20 cellular contexts compared by ENCODE assay signal in genomic region chr2:39023649-39024048, GRCh38.
DNase-seq lines count a peak whose midpoint lies in the region; ATAC-seq, FAIRE-seq and TF ChIP-seq lines count a peak whose summit lies in the region.
"Had no signal": no experiment of that assay in that cellular context is flagged by ENCODE, and none has a peak within 500 bp of the region (broad histone marks: within the 10 kb centered on the region; RNA-seq: fewer than 3 reads in every experiment).

No MANE protein-coding gene starts in this region.

- H3K9me3 ChIP-seq in ascending aorta (no peaks in the 10 kb centered on the region), thoracic aorta (no peaks in the 10 kb centered on the region), small intestine (ENCODE audit: control insufficient read depth, low read depth) (no peaks in the 10 kb centered on the region)
- H3K9me3 ChIP-seq: BLaER1 had no signal

- no peaks in the 10 kb centered on the region for H3K27me3 ChIP-seq in ascending aorta
- H3K27me3 ChIP-seq in thoracic aorta (replicated peaks; ENCODE audit: insufficient read depth) = no peaks in the 10 kb centered on the region
- H3K27me3 ChIP-seq in small intestine (ENCODE audit: control insufficient read depth in 2 of 2, insufficient read depth in 2 of 2, low read length in 2 of 2) = no peaks in the 10 kb centered on the region
- H3K27me3 ChIP-seq: BLaER1 had no signal

- DNase-seq in activated CD8-positive, alpha-beta T cell treated with anti-CD3 and anti-CD28 coated beads, Interleukin-2, amount 10 ng/mL, durations not matched to agents 7 days and 5 days = no peak
- DNase-seq in activated CD8-positive, alpha-beta T cell treated with anti-CD3 and anti-CD28 coated beads for 36 hours = no peak
- DNase-seq in ascending aorta (ENCODE audit: low spot score in 2 of 2) (no peak), fibroblast of pulmonary artery (ENCODE audit: low read depth) (peak; percentile 37), thoracic aorta (ENCODE audit: low spot score) (no peak), small intestine (no peak), T-cell (no peak), amniotic stem cell (lab: John Stamatoyannopoulos, UW) (no peak)
- DNase-seq: 8988T; CD8-positive, alpha-beta T cell; DMS79; KBM-7; NCI-H1048; NCI-H146; NCI-H2081; NCI-H82; PC-9 had no signal

- no peaks in the 10 kb centered on the region for H3K27me3 Mint-ChIP-seq in activated CD8-positive, alpha-beta T cell treated with anti-CD3 and anti-CD28 coated beads, Interleukin-2, amount 10 ng/mL, durations not matched to agents 7 days and 5 days (ENCODE audit: low read depth)
- no peaks in the 10 kb centered on the region for H3K27me3 Mint-ChIP-seq in activated CD8-positive, alpha-beta T cell treated with anti-CD3 and anti-CD28 coated beads for 36 hours
- no peaks in the 10 kb centered on the region for H3K27me3 Mint-ChIP-seq in T-cell

- 84 to 96% (median 89%) methylated on average over 3 of the region's 3 CpGs for WGBS in small intestine, 3 donors

- peak overlapping the region; percentile 27 to 47 for H3K27ac ChIP-seq in ascending aorta
- H3K27ac ChIP-seq in thoracic aorta = peak overlapping the region; percentile 35 to 54
- H3K27ac ChIP-seq in small intestine (ENCODE audit: low read depth in 1 of 2, low read length in 1 of 2) = no peak overlapping the region
- H3K27ac ChIP-seq: BLaER1, PC-9 had no signal

- intact Hi-C loops in activated CD8-positive, alpha-beta T cell treated with anti-CD3 and anti-CD28 coated beads for 36 hours (cut with micrococcal nuclease) = no loop called here
- intact Hi-C loops in ascending aorta (cut with DNase I) = no loop called here

- peak overlapping the region; percentile 69 for H3K27ac Mint-ChIP-seq in activated CD8-positive, alpha-beta T cell treated with anti-CD3 and anti-CD28 coated beads, Interleukin-2, amount 10 ng/mL, durations not matched to agents 7 days and 5 days
- no peak overlapping the region for H3K27ac Mint-ChIP-seq in activated CD8-positive, alpha-beta T cell treated with anti-CD3 and anti-CD28 coated beads for 36 hours
- no peak overlapping the region for H3K27ac Mint-ChIP-seq in T-cell

- FAIRE-seq in small intestine (lab: Jason Lieb, UNC) = no peak
- FAIRE-seq: D721Med had no signal

- H3K36me3 ChIP-seq in ascending aorta (peaks cover 0 to 4% of the 10 kb centered on the region in 2 donors), thoracic aorta (no peaks in the 10 kb centered on the region), small intestine (ENCODE audit: control insufficient read depth in 2 of 2, insufficient read depth in 2 of 2, low read length in 2 of 2) (peaks cover 0 to 2% of the 10 kb centered on the region in 2 donors)

- CTCF ChIA-PET in activated CD8-positive, alpha-beta T cell treated with anti-CD3 and anti-CD28 coated beads, Interleukin-2, amount 10 ng/mL, durations not matched to agents 7 days and 5 days (lab: Charles Lee) = interaction anchor here (1.0 kb wide), 1 partner anchor 206 kb away, joined by 3 read pairs; no protein-coding TSS in a partner anchor
- CTCF ChIA-PET in activated CD8-positive, alpha-beta T cell treated with anti-CD3 and anti-CD28 coated beads for 36 hours (lab: Charles Lee) = no interaction called here
- CTCF ChIA-PET in T-cell (lab: Charles Lee) = no interaction called here

- no peak overlapping the region for H3K4me3 Mint-ChIP-seq in activated CD8-positive, alpha-beta T cell treated with anti-CD3 and anti-CD28 coated beads, Interleukin-2, amount 10 ng/mL, durations not matched to agents 7 days and 5 days
- no peak overlapping the region for H3K4me3 Mint-ChIP-seq in activated CD8-positive, alpha-beta T cell treated with anti-CD3 and anti-CD28 coated beads for 36 hours
- H3K4me3 Mint-ChIP-seq in T-cell = no peak overlapping the region
- H3K4me3 Mint-ChIP-seq: CD8-positive, alpha-beta T cell had no signal

- no peaks in the 10 kb centered on the region for H3K9me3 Mint-ChIP-seq in activated CD8-positive, alpha-beta T cell treated with anti-CD3 and anti-CD28 coated beads, Interleukin-2, amount 10 ng/mL, durations not matched to agents 7 days and 5 days (ENCODE audit: insufficient read depth)
- H3K9me3 Mint-ChIP-seq in activated CD8-positive, alpha-beta T cell treated with anti-CD3 and anti-CD28 coated beads for 36 hours = no peaks in the 10 kb centered on the region
- no peaks in the 10 kb centered on the region for H3K9me3 Mint-ChIP-seq in T-cell
- H3K9me3 Mint-ChIP-seq: CD8-positive, alpha-beta T cell had no signal

- H3K4me3 ChIP-seq in ascending aorta (no peak overlapping the region), fibroblast of pulmonary artery (replicated peaks; ENCODE audit: low read depth, low read length) (no peak overlapping the region), thoracic aorta (no peak overlapping the region), small intestine (ENCODE audit: low read depth in 1 of 2, low read length in 2 of 2) (no peak overlapping the region)
- H3K4me3 ChIP-seq: BLaER1, PC-9 had no signal

- peaks cover 0 to 32% of the 10 kb centered on the region in 2 donors for H3K4me1 ChIP-seq in ascending aorta
- H3K4me1 ChIP-seq in thoracic aorta (ENCODE audit: control insufficient read depth in 1 of 2, low read depth in 2 of 2) = peaks cover 19 to 58% of the 10 kb centered on the region in 2 donors
- H3K4me1 ChIP-seq in small intestine (ENCODE audit: control insufficient read depth in 2 of 2, insufficient read depth in 1 of 2, low read depth in 1 of 2, low read length in 1 of 2) = no peaks in the 10 kb centered on the region

- ATAC-seq in activated CD8-positive, alpha-beta T cell treated with anti-CD3 and anti-CD28 coated beads, Interleukin-2, amount 10 ng/mL, durations not matched to agents 7 days and 5 days = no peak
- ATAC-seq in activated CD8-positive, alpha-beta T cell treated with anti-CD3 and anti-CD28 coated beads for 36 hours = no peak
- ATAC-seq in thoracic aorta (ENCODE audit: insufficient number of reproducible peaks, low FRiP score, low read depth) = no peak
- no peak for ATAC-seq in T-cell (replicated peaks in 1 of 4)
- ATAC-seq: CD8-positive, alpha-beta T cell; HCT116 had no signal

- peaks cover 52% of the 10 kb centered on the region for H3K36me3 Mint-ChIP-seq in activated CD8-positive, alpha-beta T cell treated with anti-CD3 and anti-CD28 coated beads, Interleukin-2, amount 10 ng/mL, durations not matched to agents 7 days and 5 days (ENCODE audit: low read depth)
- peaks cover 11% of the 10 kb centered on the region for H3K36me3 Mint-ChIP-seq in activated CD8-positive, alpha-beta T cell treated with anti-CD3 and anti-CD28 coated beads for 36 hours (ENCODE audit: low read depth)
- peaks cover 30% of the 10 kb centered on the region for H3K36me3 Mint-ChIP-seq in T-cell

- H3K4me1 Mint-ChIP-seq in activated CD8-positive, alpha-beta T cell treated with anti-CD3 and anti-CD28 coated beads, Interleukin-2, amount 10 ng/mL, durations not matched to agents 7 days and 5 days (ENCODE audit: low read depth) = no peaks in the 10 kb centered on the region
- peaks cover 2% of the 10 kb centered on the region for H3K4me1 Mint-ChIP-seq in activated CD8-positive, alpha-beta T cell treated with anti-CD3 and anti-CD28 coated beads for 36 hours (ENCODE audit: low read depth)
- H3K4me1 Mint-ChIP-seq in T-cell = peaks cover 0 to 7% (median 4%) of the 10 kb centered on the region in 3 donors

- POLR2A ChIA-PET in activated CD8-positive, alpha-beta T cell treated with anti-CD3 and anti-CD28 coated beads, Interleukin-2, amount 10 ng/mL, durations not matched to agents 7 days and 5 days (lab: Charles Lee) = no interaction called here
- POLR2A ChIA-PET in activated CD8-positive, alpha-beta T cell treated with anti-CD3 and anti-CD28 coated beads for 36 hours (lab: Charles Lee) = no interaction called here
- POLR2A ChIA-PET in T-cell (lab: Charles Lee) = no interaction called here

- TF ChIP-seq CTCF in activated CD8-positive, alpha-beta T cell treated with anti-CD3 and anti-CD28 coated beads for 36 hours (IDR thresholded peaks at IDR 0.05) = no peak
- TF ChIP-seq CTCF in ascending aorta (IDR thresholded peaks at IDR 0.05) (no peak), fibroblast of pulmonary artery (IDR thresholded peaks at IDR 0.05; ENCODE audit: low read length, missing control alignments) (no peak), thoracic aorta (IDR thresholded peaks at IDR 0.05) (no peak)

Comparison
In these comparisons a context has a peak if more than half of its experiments do, and no peak if none do; other contexts are left out.
1. H3K27ac ChIP-seq: peak in ascending aorta (2 of 2) and thoracic aorta (2 of 2); none in small intestine (0 of 2).